In genomic region chr6:30770592-30770991, GRCh38 we compare ENCODE assay signal across 12 cellular contexts. TPM values are rescaled to one million over a fixed set of nuclear protein-coding genes. Genes with fewer than 3 reads are reported as not detected.
A peak's percentile ranks its signal among the peaks of the same experiment; 100 is the strongest.
DNase-seq lines count a peak whose midpoint lies in the region; ATAC-seq and TF ChIP-seq lines count a peak whose summit lies in the region.
"Had no signal": no experiment of that assay in that cellular context is flagged by ENCODE, and none has a peak within 500 bp of the region (broad histone marks: within the 10 kb centered on the region; RNA-seq: fewer than 3 reads in every experiment).

No MANE protein-coding gene starts in this region.

- H3K4me1 Mint-ChIP-seq in activated naive CD4-positive, alpha-beta T cell treated with anti-CD3 and anti-CD28 coated beads, Interleukin-2, amount 50 U/mL, for 24 hours, result peaks cover 74% of the 10 kb centered on the region
- H3K4me1 Mint-ChIP-seq in type B pancreatic cell (ENCODE audit: unreplicated experiment), result peaks cover 41% of the 10 kb centered on the region

- H3K36me3 Mint-ChIP-seq in activated naive CD4-positive, alpha-beta T cell treated with anti-CD3 and anti-CD28 coated beads, Interleukin-2, amount 50 U/mL, for 24 hours, result peaks cover 2% of the 10 kb centered on the region
- H3K36me3 Mint-ChIP-seq in activated naive CD4-positive, alpha-beta T cell treated with anti-CD3 and anti-CD28 coated beads, Interleukin-2, amount 50 U/mL, for 72 hours, result peaks cover 0 to 19% of the 10 kb centered on the region in 2 donors
- no peaks in the 10 kb centered on the region for H3K36me3 Mint-ChIP-seq in type B pancreatic cell
- H3K36me3 Mint-ChIP-seq: WTC11 had no signal

- TF ChIP-seq CTCF in gastroesophageal sphincter (IDR thresholded peaks at IDR 0.05) (no peak), type B pancreatic cell (conservative IDR thresholded peaks at IDR 0.05) (no peak), thyroid gland (IDR thresholded peaks at IDR 0.05) (no peak)

- H3K27ac ChIP-seq in gastroesophageal sphincter, result peak overlapping the region in 3 of 4 donors; percentile 73 to 79 (median 78)
- H3K27ac ChIP-seq in thyroid gland, result no peak overlapping the region

- H3K27me3 Mint-ChIP-seq in activated naive CD4-positive, alpha-beta T cell treated with anti-CD3 and anti-CD28 coated beads, Interleukin-2, amount 50 U/mL, for 24 hours, result no peaks in the 10 kb centered on the region
- H3K27me3 Mint-ChIP-seq in type B pancreatic cell, result no peaks in the 10 kb centered on the region

- TF ChIP-seq EP300 in gastroesophageal sphincter (IDR thresholded peaks at IDR 0.05), result no peak

- peak overlapping the region; percentile 6 for H3K4me3 Mint-ChIP-seq in activated naive CD4-positive, alpha-beta T cell treated with anti-CD3 and anti-CD28 coated beads, Interleukin-2, amount 50 U/mL, for 24 hours
- no peak overlapping the region for H3K4me3 Mint-ChIP-seq in type B pancreatic cell
- H3K4me3 Mint-ChIP-seq: WTC11 had no signal

- peaks cover 0 to 25% (median 15%) of the 10 kb centered on the region in 3 donors for H3K4me1 ChIP-seq in gastroesophageal sphincter
- H3K4me1 ChIP-seq in thyroid gland, result peaks cover 13 to 40% of the 10 kb centered on the region in 2 donors

- ATAC-seq in activated naive CD4-positive, alpha-beta T cell treated with anti-CD3 and anti-CD28 coated beads, Interleukin-2, amount 50 U/mL, for 72 hours, result no peak
- no peak for ATAC-seq in gastroesophageal sphincter
- ATAC-seq: WTC11 had no signal

- H3K9me3 ChIP-seq in gastroesophageal sphincter (no peaks in the 10 kb centered on the region), thyroid gland (no peaks in the 10 kb centered on the region)
- H3K9me3 ChIP-seq: left ventricle myocardium inferior, spleen had no signal

- no peaks in the 10 kb centered on the region for H3K9me3 Mint-ChIP-seq in activated naive CD4-positive, alpha-beta T cell treated with anti-CD3 and anti-CD28 coated beads, Interleukin-2, amount 50 U/mL, for 24 hours
- H3K9me3 Mint-ChIP-seq in activated naive CD4-positive, alpha-beta T cell treated with anti-CD3 and anti-CD28 coated beads, Interleukin-2, amount 50 U/mL, for 72 hours, result peaks cover 0 to 11% of the 10 kb centered on the region in 2 donors
- no peaks in the 10 kb centered on the region for H3K9me3 Mint-ChIP-seq in type B pancreatic cell

- H3K36me3 ChIP-seq in gastroesophageal sphincter, result no peaks in the 10 kb centered on the region
- no peaks in the 10 kb centered on the region for H3K36me3 ChIP-seq in thyroid gland
- H3K36me3 ChIP-seq: left ventricle myocardium inferior, spleen had no signal

- peak overlapping the region; percentile 96 for H3K27ac Mint-ChIP-seq in activated naive CD4-positive, alpha-beta T cell treated with anti-CD3 and anti-CD28 coated beads, Interleukin-2, amount 50 U/mL, for 24 hours
- H3K27ac Mint-ChIP-seq in activated naive CD4-positive, alpha-beta T cell treated with anti-CD3 and anti-CD28 coated beads, Interleukin-2, amount 50 U/mL, for 72 hours, result peak overlapping the region; percentile 81 to 98
- peak overlapping the region; percentile 25 for H3K27ac Mint-ChIP-seq in type B pancreatic cell
- H3K27ac Mint-ChIP-seq: WTC11 had no signal

- intact Hi-C loops in thyroid gland (cut with DNase I), result no loop called here

- 85 to 88% methylated on average over 2 to 3 of the region's 3 CpGs for WGBS in gastroesophageal sphincter (ENCODE audit: low coverage in 1 of 2), 2 donors
- 89 to 94% methylated on average over 3 of the region's 3 CpGs for WGBS in thyroid gland, 2 donors

- no peaks in the 10 kb centered on the region for H3K27me3 ChIP-seq in gastroesophageal sphincter
- no peaks in the 10 kb centered on the region for H3K27me3 ChIP-seq in thyroid gland
- H3K27me3 ChIP-seq: spleen had no signal

- H3K4me3 ChIP-seq in gastroesophageal sphincter (no peak overlapping the region), thyroid gland (replicated peaks in 1 of 3) (no peak overlapping the region)
- H3K4me3 ChIP-seq: left ventricle myocardium inferior, spleen had no signal

- no peak for TF ChIP-seq POLR2A in gastroesophageal sphincter (IDR thresholded peaks at IDR 0.05)
- TF ChIP-seq POLR2A in thyroid gland (IDR thresholded peaks at IDR 0.05), result no peak

- DNase-seq in activated naive CD4-positive, alpha-beta T cell treated with Interleukin-2 at 50 U/mL for 16 hours, result no peak
- no peak for DNase-seq in activated naive CD4-positive, alpha-beta T cell treated with anti-CD3 and anti-CD28 coated beads, Interleukin-2, amount 50 U/mL, for 72 hours (ENCODE audit: low spot score in 2 of 2)
- DNase-seq in type B pancreatic cell (ENCODE audit: extremely low spot score, unreplicated experiment) (no peak), dermis blood vessel endothelial cell (no peak), cerebellar nuclear complex (lab: John Stamatoyannopoulos, UW) (no peak), thyroid gland (no peak)
- DNase-seq: hippocampal formation, left ventricle myocardium inferior, spleen had no signal

RNA-seq across cellular contexts. Expression of gene IER3, which starts 26.2 kb away (rescaled TPM):
- total RNA-seq in activated naive CD4-positive, alpha-beta T cell treated with anti-CD3 and anti-CD28 coated beads, Interleukin-2, amount 50 U/mL, for 72 hours, result 100 to 1,000 TPM in 1 of 2 donors, 10 to 100 TPM in 1; 70.0 to 279 TPM
- total RNA-seq in gastroesophageal sphincter, result 10 to 100 TPM in 3 of 4 donors, 1 to 10 TPM in 1; 5.6 to 31.9 (median 11.3) TPM
- total RNA-seq in type B pancreatic cell (ENCODE audit: low replicate concordance), result 24.3 and 40.1 TPM in 2 replicates
- 74.4 and 134 TPM in 2 replicates for total RNA-seq in dermis blood vessel endothelial cell
- total RNA-seq in thyroid gland, result 10 to 100 TPM in 2 of 4 donors, 1 to 10 TPM in 2; 9.3 to 19.1 (median 13.6) TPM

RNA-seq across cellular contexts. Expression of gene FLOT1, which starts 28.1 kb away (rescaled TPM):
- total RNA-seq in activated naive CD4-positive, alpha-beta T cell treated with anti-CD3 and anti-CD28 coated beads, Interleukin-2, amount 50 U/mL, for 72 hours, result 100 to 1,000 TPM; 194 to 219 TPM
- total RNA-seq in gastroesophageal sphincter (100 to 1,000 TPM; 104 to 191 (median 152) TPM), type B pancreatic cell (ENCODE audit: low replicate concordance) (72.9 and 94.8 TPM in 2 replicates), dermis blood vessel endothelial cell (71.5 and 124 TPM in 2 replicates), thyroid gland (100 to 1,000 TPM; 134 to 160 (median 144) TPM)

RNA-seq across cellular contexts. Expression of gene TUBB, which starts 50.4 kb away (rescaled TPM):
- 1,000 to 10,000 TPM; 1,507 to 1,783 TPM for total RNA-seq in activated naive CD4-positive, alpha-beta T cell treated with anti-CD3 and anti-CD28 coated beads, Interleukin-2, amount 50 U/mL, for 72 hours
- total RNA-seq in gastroesophageal sphincter (100 to 1,000 TPM; 184 to 351 (median 236) TPM), type B pancreatic cell (ENCODE audit: low replicate concordance) (560 and 1,225 TPM in 2 replicates), dermis blood vessel endothelial cell (301 and 692 TPM in 2 replicates), thyroid gland (100 to 1,000 TPM; 162 to 441 (median 269) TPM)

RNA-seq across cellular contexts. Expression of gene MDC1, which starts 53.5 kb away (rescaled TPM):
- total RNA-seq in activated naive CD4-positive, alpha-beta T cell treated with anti-CD3 and anti-CD28 coated beads, Interleukin-2, amount 50 U/mL, for 72 hours, result 100 to 1,000 TPM in 1 of 2 donors, 10 to 100 TPM in 1; 84.2 to 127 TPM
- total RNA-seq in gastroesophageal sphincter (10 to 100 TPM in 3 of 4 donors, 1 to 10 TPM in 1; 9.8 to 16.7 (median 13.1) TPM), type B pancreatic cell (ENCODE audit: low replicate concordance) (30.1 and 71.3 TPM in 2 replicates), dermis blood vessel endothelial cell (6.3 and 12.5 TPM in 2 replicates), thyroid gland (10 to 100 TPM; 15.3 to 27.2 (median 20.2) TPM)

Comparison
In these comparisons a context has a peak if more than half of its experiments do, and no peak if none do; other contexts are left out.
1. H3K27ac Mint-ChIP-seq: peak in every context shown above with its lines; median percentile 96 in activated naive CD4-positive, alpha-beta T cell treated with anti-CD3 and anti-CD28 coated beads, Interleukin-2, amount 50 U/mL, for 24 hours; 90 in activated naive CD4-positive, alpha-beta T cell treated with anti-CD3 and anti-CD28 coated beads, Interleukin-2, amount 50 U/mL, for 72 hours; 25 in type B pancreatic cell.
2. H3K27ac ChIP-seq: peak in gastroesophageal sphincter (3 of 4); none in thyroid gland (0 of 3).